In genomic region chr17:63549289-63549945, GRCh38 we compare ENCODE assay signal across 1 cellular context.
TF ChIP-seq lines count a peak whose summit lies in the region.

No MANE protein-coding gene starts in this region.

TF ChIP-seq in GM12878, 131 proteins besides CTCF, POLR2A, EP300 and RAD21:
- TF ChIP-seq GATAD2B (conservative IDR thresholded peaks at IDR 0.05; ENCODE audit: low read depth) (no peak; the same call in 1 of the 2 replicates), CREM (IDR thresholded peaks at IDR 0.05; ENCODE audit: low read depth) (no peak), EED (IDR thresholded peaks at IDR 0.05; ENCODE audit: low read depth) (0 out of 2 replicates have a peak, but pooled peaks have one; percentile 15), YBX1 (IDR thresholded peaks at IDR 0.05) (no peak), NFIC (IDR thresholded peaks at IDR 0.05; ENCODE audit: low read depth, low read length) (no peak), LARP7 (IDR thresholded peaks at IDR 0.05) (peak; percentile 78), IKZF2 (IDR thresholded peaks at IDR 0.05) (peak in 1 of 2 experiments; percentile 49; a peak in 1 of 4 replicates), RCOR1 (conservative IDR thresholded peaks at IDR 0.05; ENCODE audit: low read depth, low read length) (0 out of 2 replicates have a peak, but pooled peaks have one; percentile 24), RELB (IDR thresholded peaks at IDR 0.05; ENCODE audit: low read depth) (peak; percentile 19; the same call in 1 of the 2 replicates), RB1 (IDR thresholded peaks at IDR 0.05; ENCODE audit: borderline replicate concordance) (peak; percentile 34; the same call in 1 of the 2 replicates), NKRF (conservative IDR thresholded peaks at IDR 0.05) (no peak)
